11 cellular contexts compared by ENCODE assay signal in the genomic region with DNA sequence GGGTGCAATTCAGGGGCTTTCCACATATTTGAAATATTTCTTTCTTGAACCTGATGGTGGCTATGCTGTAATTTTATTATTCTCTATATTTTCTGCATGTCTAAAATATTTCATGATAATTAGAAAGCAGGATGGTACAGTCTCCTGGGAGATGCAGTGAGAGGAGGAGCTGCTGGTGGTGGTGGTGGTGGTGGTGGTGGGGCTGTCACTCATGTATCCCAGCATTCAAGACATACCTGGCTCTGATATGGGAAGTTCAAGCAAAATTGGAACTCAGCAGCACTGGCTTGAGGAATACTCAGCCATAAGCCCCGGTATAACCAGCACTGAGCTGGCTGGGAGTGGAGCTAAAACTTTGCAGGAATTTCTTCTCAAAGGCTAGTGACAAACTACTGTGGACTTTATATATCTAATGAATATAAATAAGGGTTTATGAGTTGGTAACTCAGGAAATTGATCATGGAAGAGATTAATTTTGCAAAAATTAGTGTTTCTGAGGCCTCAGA.
"Had no signal": no experiment of that assay in that cellular context is flagged by ENCODE, and none has a peak within 500 bp of the region (broad histone marks: within the 10 kb centered on the region; RNA-seq: fewer than 3 reads in every experiment).

No MANE protein-coding gene starts in this region.

- ATAC-seq: sciatic nerve had no signal

- H3K36me3 ChIP-seq: brain microvascular endothelial cell, lower lobe of right lung, suprapubic skin, upper lobe of left lung had no signal

- H3K4me3 Mint-ChIP-seq: nephron progenitor cell had no signal

- H3K4me1 ChIP-seq: lower lobe of right lung, psoas muscle had no signal

- H3K27ac ChIP-seq: brain microvascular endothelial cell, lower lobe of right lung, psoas muscle, suprapubic skin, upper lobe of left lung had no signal

- H3K27me3 ChIP-seq: brain microvascular endothelial cell, spleen, upper lobe of left lung had no signal

- H3K27ac Mint-ChIP-seq: activated naive CD4-positive, alpha-beta T cell treated with anti-CD3 and anti-CD28 coated beads, Interleukin-2, amount 10 ng/mL, durations not matched to agents 7 days and 5 days; nephron progenitor cell had no signal

- DNase-seq: left cardiac atrium; lower lobe of right lung; psoas muscle; stimulated activated CD4-positive, alpha-beta T cell treated with anti-CD3 and anti-CD28 coated beads, Interleukin-1b, Interleukin-23, amount 100 ng/mL, for 48 hours had no signal

- H3K4me3 ChIP-seq: lower lobe of right lung, psoas muscle, suprapubic skin, upper lobe of left lung had no signal

- H3K27me3 Mint-ChIP-seq: activated naive CD4-positive, alpha-beta T cell treated with anti-CD3 and anti-CD28 coated beads, Interleukin-2, amount 10 ng/mL, durations not matched to agents 7 days and 5 days had no signal

- H3K9me3 ChIP-seq: lower lobe of right lung, psoas muscle, spleen, suprapubic skin, upper lobe of left lung had no signal

- H3K4me1 Mint-ChIP-seq: nephron progenitor cell had no signal
